16 cellular contexts compared by ENCODE assay signal in genomic region chr2:12203528-12203927, GRCh38.
A peak's percentile ranks its signal among the peaks of the same experiment; 100 is the strongest.
DNase-seq lines count a peak whose midpoint lies in the region; ATAC-seq and TF ChIP-seq lines count a peak whose summit lies in the region.
"Had no signal": no experiment of that assay in that cellular context is flagged by ENCODE, and none has a peak within 500 bp of the region (broad histone marks: within the 10 kb centered on the region; RNA-seq: fewer than 3 reads in every experiment).

No MANE protein-coding gene starts in this region.

- no peaks in the 10 kb centered on the region for H3K36me3 Mint-ChIP-seq in nephron progenitor cell (ENCODE audit: low read depth)

- WGBS in tibial nerve, 2 donors = 66 to 69% methylated on average over 2 of the region's 2 CpGs

- TF ChIP-seq CTCF in nephron progenitor cell (IDR thresholded peaks at IDR 0.05) = no peak
- no peak for TF ChIP-seq CTCF in tibial nerve (IDR thresholded peaks at IDR 0.05)
- TF ChIP-seq CTCF in mucosa of descending colon (IDR thresholded peaks at IDR 0.05) = no peak

- peaks cover 0 to 12% (median 0%) of the 10 kb centered on the region in 4 donors for H3K4me1 ChIP-seq in tibial nerve
- no peaks in the 10 kb centered on the region for H3K4me1 ChIP-seq in mucosa of descending colon (ENCODE audit: low read depth)

- H3K27me3 ChIP-seq in tibial nerve = no peaks in the 10 kb centered on the region
- H3K27me3 ChIP-seq: BE2C had no signal

- H3K4me3 Mint-ChIP-seq in nephron progenitor cell = peak overlapping the region; percentile 34
- H3K4me3 Mint-ChIP-seq: CD4-positive, alpha-beta T cell; GM23338 had no signal

- DNase-seq in SK-MEL-5 (ENCODE audit: low read depth, low spot score) = peak; percentile 47
- peak; percentile 8 for DNase-seq in foreskin melanocyte
- DNase-seq in nephron progenitor cell = no peak
- no peak for DNase-seq in tibial nerve (ENCODE audit: low spot score in 2 of 2)
- no peak for DNase-seq in COLO668 (lab: John Stamatoyannopoulos, UW; ENCODE audit: unreplicated experiment)
- DNase-seq in mucosa of descending colon = no peak
- DNase-seq in NCI-H187 treated with DMSO at 0.1 percent for 48 hours (lab: John Stamatoyannopoulos, UW) = no peak
- DNase-seq: ACHN; BE2C; C1 segment of cervical spinal cord; CD4-positive, alpha-beta T cell; DMS153; DMS79; GDM1; H7 had no signal

- peaks cover 5% of the 10 kb centered on the region for H3K9me3 Mint-ChIP-seq in nephron progenitor cell
- H3K9me3 Mint-ChIP-seq: GM23338 had no signal

- TF ChIP-seq POLR2A in tibial nerve (IDR thresholded peaks at IDR 0.05) = no peak

- H3K4me3 ChIP-seq in tibial nerve (no peak overlapping the region), mucosa of descending colon (no peak overlapping the region)
- H3K4me3 ChIP-seq: GM23338 had no signal

- H3K9me3 ChIP-seq in tibial nerve = no peaks in the 10 kb centered on the region
- H3K9me3 ChIP-seq in mucosa of descending colon = no peaks in the 10 kb centered on the region
- H3K9me3 ChIP-seq: BE2C had no signal

- no peak for TF ChIP-seq EP300 in tibial nerve (IDR thresholded peaks at IDR 0.05)

- intact Hi-C loops in mucosa of descending colon (cut with DNase I, micrococcal nuclease) = no loop called here

- peak overlapping the region; percentile 64 for H3K27ac Mint-ChIP-seq in nephron progenitor cell
- H3K27ac Mint-ChIP-seq: CD4-positive, alpha-beta T cell; GM23338 had no signal

- no peak overlapping the region for H3K27ac ChIP-seq in tibial nerve

- ATAC-seq in mucosa of descending colon = no peak
- ATAC-seq: GM23338 had no signal

- in situ Hi-C loops in SK-MEL-5 (cut with HindIII; ENCODE audit: low pct_unique_long_range_greater_than_20kb, low sequenced_read_pairs) = no loop called here

- H3K4me1 Mint-ChIP-seq in nephron progenitor cell = peaks cover 26% of the 10 kb centered on the region

- peaks cover 4% of the 10 kb centered on the region for H3K27me3 Mint-ChIP-seq in nephron progenitor cell (ENCODE audit: low read depth, poor library complexity)
- H3K27me3 Mint-ChIP-seq: CD4-positive, alpha-beta T cell had no signal

- H3K36me3 ChIP-seq in tibial nerve = no peaks in the 10 kb centered on the region
- no peaks in the 10 kb centered on the region for H3K36me3 ChIP-seq in mucosa of descending colon (ENCODE audit: low read depth)
- H3K36me3 ChIP-seq: BE2C had no signal

Comparison
In these comparisons a context has a peak if more than half of its experiments do, and no peak if none do; other contexts are left out.
1. DNase-seq: peak in SK-MEL-5 (single experiment) and foreskin melanocyte (single experiment); none in nephron progenitor cell (single experiment), tibial nerve (0 of 2), COLO668 (single experiment), mucosa of descending colon (0 of 3) and NCI-H187 treated with DMSO at 0.1 percent for 48 hours (single experiment).